In the genomic region with DNA sequence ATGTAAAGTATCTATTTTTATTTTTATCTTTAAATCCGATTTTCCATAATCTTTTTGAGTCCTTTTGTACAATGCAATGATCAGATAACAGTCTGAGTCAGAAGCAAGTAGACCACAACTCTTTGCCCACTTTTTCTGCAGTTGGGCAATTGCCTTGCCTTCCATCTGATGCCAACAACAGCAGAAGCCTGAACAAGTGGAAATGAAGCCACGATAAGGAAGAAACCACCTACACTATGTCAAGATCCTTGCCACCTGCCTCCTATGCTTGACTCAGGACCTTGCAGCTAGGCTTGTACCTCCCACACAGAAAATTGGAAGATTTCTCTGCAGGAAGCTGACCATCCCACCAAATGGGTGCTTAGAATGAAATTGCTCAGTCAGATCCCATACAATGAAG, we compare ENCODE assay signal across 27 cellular contexts.
A peak's percentile ranks its signal among the peaks of the same experiment; 100 is the strongest.
DNase-seq lines count a peak whose midpoint lies in the region; ATAC-seq and TF ChIP-seq lines count a peak whose summit lies in the region.
"Had no signal": no experiment of that assay in that cellular context is flagged by ENCODE, and none has a peak within 500 bp of the region (broad histone marks: within the 10 kb centered on the region; RNA-seq: fewer than 3 reads in every experiment).

No MANE protein-coding gene starts in this region.

- intact Hi-C loops in MCF 10A (cut with micrococcal nuclease) = no loop called here
- intact Hi-C loops in breast epithelium (cut with DNase I; ENCODE audit: low total_unique reads) = no loop called here
- intact Hi-C loops in mammary epithelial cell (cut with micrococcal nuclease) = no loop called here
- intact Hi-C loops in thyroid gland (cut with DNase I) = no loop called here

- in situ Hi-C loops in mammary epithelial cell (cut with MboI; ENCODE audit: low sequenced_read_pairs in 2 of 2) = no loop called here

- BruUV-seq in MCF 10A (replicated peaks; lab: Mats Ljungman, UMichigan) (no TSS peak), mammary epithelial cell (replicated peaks; lab: Mats Ljungman, UMichigan) (no TSS peak)

- ATAC-seq in GM19351 (IDR thresholded peaks at IDR 0.05; ENCODE audit: unreplicated experiment) = no peak
- ATAC-seq: GM23338, HCT116, SK-N-SH treated with all-trans-retinoic acid at 6 μM for 48 hours had no signal

- dilution Hi-C loops in mammary epithelial cell (cut with HindIII; ENCODE audit: low sequenced_read_pairs) = no loop called here

- peaks cover 84% of the 10 kb centered on the region for H3K27me3 Mint-ChIP-seq in MCF 10A (ENCODE audit: insufficient read depth, unreplicated experiment)

- H4K20me1 ChIP-seq in mammary epithelial cell (ENCODE audit: insufficient read depth, low read length) (no peaks in the 10 kb centered on the region), Karpas-422 (ENCODE audit: insufficient read depth, low read depth, low read length) (no peaks in the 10 kb centered on the region)

- H3K27ac ChIP-seq in breast epithelium (no peak overlapping the region), mammary epithelial cell (ENCODE audit: insufficient read depth, low read depth, low read length) (no peak overlapping the region), thyroid gland (no peak overlapping the region), Karpas-422 (ENCODE audit: low read length) (no peak overlapping the region)
- H3K27ac ChIP-seq: PC-9, RWPE1 had no signal

- no peaks in the 10 kb centered on the region for H3K9me2 ChIP-seq in Karpas-422 (replicated peaks; ENCODE audit: insufficient read depth, low read length)

- no peak for TF ChIP-seq POLR2A in breast epithelium (IDR thresholded peaks at IDR 0.05)
- no peak for TF ChIP-seq POLR2A in thyroid gland (IDR thresholded peaks at IDR 0.05)

- H3K36me3 ChIP-seq in breast epithelium = no peaks in the 10 kb centered on the region
- H3K36me3 ChIP-seq in mammary epithelial cell (ENCODE audit: insufficient read depth, low read length) = no peaks in the 10 kb centered on the region
- H3K36me3 ChIP-seq in thyroid gland = no peaks in the 10 kb centered on the region
- no peaks in the 10 kb centered on the region for H3K36me3 ChIP-seq in Karpas-422 (ENCODE audit: insufficient read depth, low read length)
- H3K36me3 ChIP-seq: BE2C had no signal

- H3K4me3 Mint-ChIP-seq in MCF 10A (ENCODE audit: unreplicated experiment) = no peak overlapping the region
- H3K4me3 Mint-ChIP-seq: CD4-positive, alpha-beta T cell; GM23338 had no signal

- CTCF ChIA-PET in MCF 10A (lab: Yijun Ruan, JAX) (interaction anchor here (0.7 kb wide), 1 partner anchor 28 kb away, joined by 3 read pairs; no protein-coding TSS in a partner anchor), mammary epithelial cell (lab: Charles Lee; ENCODE audit: low non-redundant PET) (no interaction called here)

- no peak overlapping the region for H3K27ac Mint-ChIP-seq in MCF 10A (ENCODE audit: low read depth, unreplicated experiment)
- H3K27ac Mint-ChIP-seq: CD4-positive, alpha-beta T cell; GM23338 had no signal

- H3K4me2 ChIP-seq in mammary epithelial cell (ENCODE audit: insufficient read depth, low read depth, low read length) = no peak overlapping the region
- H3K4me2 ChIP-seq in Karpas-422 (ENCODE audit: low read depth, low read length, poor library complexity, severe bottlenecking) = no peak overlapping the region
- H3K4me2 ChIP-seq: GM23338, PC-9 had no signal

- H3K36me3 Mint-ChIP-seq in MCF 10A (ENCODE audit: insufficient read depth, unreplicated experiment) = peaks cover 6% of the 10 kb centered on the region

- POLR2A ChIA-PET in MCF 10A (lab: Yijun Ruan, JAX) = no interaction called here

- DNase-seq in MCF 10A (ENCODE audit: unreplicated experiment) (peak; percentile 4), breast epithelium (ENCODE audit: low spot score in 2 of 2) (no peak), NCI-H226 (peak; percentile 51), mammary epithelial cell (peak; percentile 43), thyroid gland (no peak), Karpas-422 (no peak), UCSD-AML1 (lab: John Stamatoyannopoulos, UW; ENCODE audit: unreplicated experiment) (no peak)
- DNase-seq: BE2C; Caco-2; CD4-positive, alpha-beta T cell; DMS153; EL; KG1; NCI-H1105 treated with DMSO at 0.1 percent for 48 hours; NCI-H1694; NCI-H2081 treated with DMSO at 0.1 percent for 48 hours; NCI-H2227 treated with DMSO at 0.1 percent for 48 hours; NCI-H524; NCI-H82; PC-9; SIG-M5 had no signal

- H3K4me3 ChIP-seq in breast epithelium (no peak overlapping the region), mammary epithelial cell (replicated peaks in 1 of 3; ENCODE audit: insufficient read depth in 1 of 3, low read depth in 2 of 3, low read length in 3 of 3) (no peak overlapping the region), thyroid gland (replicated peaks in 1 of 3) (no peak overlapping the region), Karpas-422 (ENCODE audit: low read length) (no peak overlapping the region)
- H3K4me3 ChIP-seq: GM12878, GM23338, PC-9 had no signal

- 4% methylated on average over 2 of the region's 2 CpGs for WGBS in mammary epithelial cell (ENCODE audit: low coverage, missing lambda C conversion rate)
- 68 to 76% methylated on average over 2 of the region's 2 CpGs for WGBS in thyroid gland, 2 donors

- H3K4me1 ChIP-seq in breast epithelium (no peaks in the 10 kb centered on the region), mammary epithelial cell (ENCODE audit: insufficient read depth, low read length) (no peaks in the 10 kb centered on the region), thyroid gland (no peaks in the 10 kb centered on the region), Karpas-422 (ENCODE audit: low read length) (no peaks in the 10 kb centered on the region)
- H3K4me1 ChIP-seq: BE2C, Caco-2 had no signal

- no peaks in the 10 kb centered on the region for H3K9me3 Mint-ChIP-seq in MCF 10A (ENCODE audit: unreplicated experiment)
- H3K9me3 Mint-ChIP-seq: CD4-positive, alpha-beta T cell; GM23338 had no signal

- no peaks in the 10 kb centered on the region for H3K4me1 Mint-ChIP-seq in MCF 10A (ENCODE audit: insufficient read depth, unreplicated experiment)

- H2AFZ ChIP-seq in mammary epithelial cell (ENCODE audit: low read depth, low read length) (no peak overlapping the region), Karpas-422 (ENCODE audit: low read length) (no peak overlapping the region)
- H2AFZ ChIP-seq: GM23338, PC-9 had no signal

- H3K9me3 ChIP-seq in breast epithelium (no peaks in the 10 kb centered on the region), mammary epithelial cell (replicated peaks; ENCODE audit: insufficient read depth, low read length) (no peaks in the 10 kb centered on the region), thyroid gland (no peaks in the 10 kb centered on the region), Karpas-422 (ENCODE audit: low read length) (no peaks in the 10 kb centered on the region; the same call in 1 of the 2 replicates)
- H3K9me3 ChIP-seq: BE2C, Caco-2 had no signal

- H3K9ac ChIP-seq in mammary epithelial cell (ENCODE audit: insufficient read depth, low read length) = no peak overlapping the region
- no peak overlapping the region for H3K9ac ChIP-seq in Karpas-422 (ENCODE audit: low read length)

- TF ChIP-seq CTCF in MCF 10A (IDR thresholded peaks at IDR 0.05; ENCODE audit: unreplicated experiment) (no peak), breast epithelium (IDR thresholded peaks at IDR 0.05) (no peak), mammary epithelial cell (conservative IDR thresholded peaks at IDR 0.05 in 1 of 2, IDR thresholded peaks at IDR 0.05 in 1 of 2; ENCODE audit: extremely low read depth in 1 of 2, insufficient read depth in 1 of 2, low read depth in 1 of 2, low read length in 2 of 2) (no peak), thyroid gland (IDR thresholded peaks at IDR 0.05) (no peak)

- no peaks in the 10 kb centered on the region for H3K27me3 ChIP-seq in breast epithelium
- peaks cover 3% of the 10 kb centered on the region for H3K27me3 ChIP-seq in mammary epithelial cell (ENCODE audit: insufficient read depth, low read length)
- no peaks in the 10 kb centered on the region for H3K27me3 ChIP-seq in thyroid gland
- no peaks in the 10 kb centered on the region for H3K27me3 ChIP-seq in Karpas-422 (ENCODE audit: low read length)
- H3K27me3 ChIP-seq: BE2C had no signal

- H3K79me2 ChIP-seq in mammary epithelial cell (ENCODE audit: insufficient read depth, low read length) (no peaks in the 10 kb centered on the region), Karpas-422 (ENCODE audit: low read length) (no peaks in the 10 kb centered on the region)

Comparison
In these comparisons a context has a peak if more than half of its experiments do, and no peak if none do; other contexts are left out.
1. DNase-seq: peak in MCF 10A (single experiment), NCI-H226 (single experiment) and mammary epithelial cell (single experiment); none in breast epithelium (0 of 2), thyroid gland (0 of 2), Karpas-422 (single experiment) and UCSD-AML1 (single experiment).